Comparison of ENCODE assay signal across 10 cellular contexts in genomic region chr2:120108049-120108448, GRCh38.
DNase-seq lines count a peak whose midpoint lies in the region; TF ChIP-seq lines count a peak whose summit lies in the region.
"Had no signal": no experiment of that assay in that cellular context is flagged by ENCODE, and none has a peak within 500 bp of the region (broad histone marks: within the 10 kb centered on the region; RNA-seq: fewer than 3 reads in every experiment).

No MANE protein-coding gene starts in this region.

- peaks cover 0 to 9% (median 4%) of the 10 kb centered on the region in 4 donors for H3K36me3 ChIP-seq in esophagus muscularis mucosa
- no peaks in the 10 kb centered on the region for H3K36me3 ChIP-seq in prostate gland
- H3K36me3 ChIP-seq in testis (ENCODE audit: low read depth, missing control alignments): no peaks in the 10 kb centered on the region

- TF ChIP-seq CTCF in esophagus muscularis mucosa (IDR thresholded peaks at IDR 0.05): no peak
- TF ChIP-seq CTCF in prostate gland (IDR thresholded peaks at IDR 0.05): no peak
- TF ChIP-seq CTCF in testis (IDR thresholded peaks at IDR 0.05): no peak

- H3K27ac ChIP-seq in esophagus muscularis mucosa (replicated peaks in 1 of 4) (peak overlapping the region in 3 of 4 donors; percentile 41 to 59 (median 50)), prostate gland (no peak overlapping the region), testis (no peak overlapping the region)

- no peak for TF ChIP-seq EP300 in esophagus muscularis mucosa (IDR thresholded peaks at IDR 0.05)

- no peaks in the 10 kb centered on the region for H3K27me3 ChIP-seq in esophagus muscularis mucosa
- no peaks in the 10 kb centered on the region for H3K27me3 ChIP-seq in prostate gland (replicated peaks; ENCODE audit: insufficient read depth)
- H3K27me3 ChIP-seq in testis: no peaks in the 10 kb centered on the region

- no peak overlapping the region for H3K27ac Mint-ChIP-seq in activated naive CD8-positive, alpha-beta T cell treated with anti-CD3 and anti-CD28 coated beads for 36 hours

- H3K9me3 ChIP-seq in esophagus muscularis mucosa (no peaks in the 10 kb centered on the region), prostate gland (no peaks in the 10 kb centered on the region), testis (no peaks in the 10 kb centered on the region)

- H3K4me1 ChIP-seq in esophagus muscularis mucosa: peaks cover 25 to 30% (median 26%) of the 10 kb centered on the region in 4 donors
- H3K4me1 ChIP-seq in prostate gland (replicated peaks): no peaks in the 10 kb centered on the region
- H3K4me1 ChIP-seq in testis: no peaks in the 10 kb centered on the region

- H3K36me3 Mint-ChIP-seq in activated naive CD8-positive, alpha-beta T cell treated with anti-CD3 and anti-CD28 coated beads for 36 hours: peaks cover 12% of the 10 kb centered on the region

- H3K27me3 Mint-ChIP-seq in activated naive CD8-positive, alpha-beta T cell treated with anti-CD3 and anti-CD28 coated beads for 36 hours: no peaks in the 10 kb centered on the region

- H3K4me3 Mint-ChIP-seq in activated naive CD8-positive, alpha-beta T cell treated with anti-CD3 and anti-CD28 coated beads for 36 hours: no peak overlapping the region

- intact Hi-C loops in esophagus muscularis mucosa (cut with DNase I) (loop anchor here (10.0 kb wide), 1 partner anchor 207 kb away; no protein-coding TSS in a partner anchor), prostate gland (cut with DNase I) (loop anchor here (2.0 to 10.0 kb wide), 2 partner anchors 67 to 207 kb away; no protein-coding TSS in a partner anchor), testis (cut with DNase I; ENCODE audit: low total_unique reads) (no loop called here)

- peaks cover 4% of the 10 kb centered on the region for H3K9me3 Mint-ChIP-seq in activated naive CD8-positive, alpha-beta T cell treated with anti-CD3 and anti-CD28 coated beads for 36 hours

- no peak for TF ChIP-seq POLR2A in esophagus muscularis mucosa (IDR thresholded peaks at IDR 0.05; ENCODE audit: low read depth)
- no peak for TF ChIP-seq POLR2A in prostate gland (IDR thresholded peaks at IDR 0.05)
- TF ChIP-seq POLR2A in testis (IDR thresholded peaks at IDR 0.05): no peak

- no peak overlapping the region for H3K4me3 ChIP-seq in esophagus muscularis mucosa
- no peak overlapping the region for H3K4me3 ChIP-seq in prostate gland
- no peak overlapping the region for H3K4me3 ChIP-seq in testis

- peaks cover 21% of the 10 kb centered on the region for H3K4me1 Mint-ChIP-seq in activated naive CD8-positive, alpha-beta T cell treated with anti-CD3 and anti-CD28 coated beads for 36 hours

- DNase-seq in Daoy (ENCODE audit: low read depth) (peak; percentile 66), NCI-H446 treated with DMSO at 0.1 percent for 48 hours (lab: John Stamatoyannopoulos, UW) (peak; percentile 66), esophagus muscularis mucosa (ENCODE audit: extremely low spot score) (no peak), prostate gland (ENCODE audit: low spot score) (peak; percentile 89), testis (no peak), activated gamma-delta T cell treated with Interleukin-2 at 50 U/mL for 16 hours (no peak)
- DNase-seq in activated T-cell treated with anti-CD3 and anti-CD28 coated beads, Interleukin-2, amount 50 U/mL, for 1 hour: no peak
- no peak for DNase-seq in activated naive CD8-positive, alpha-beta T cell treated with anti-CD3 and anti-CD28 coated beads for 36 hours
- DNase-seq: stimulated activated CD4-positive, alpha-beta T cell treated with anti-CD3 and anti-CD28 coated beads, Interleukin-12 subunit alpha, Interleukin-12 subunit beta, amount 100 ng/mL, for 4 hours; T-helper 2 cell had no signal

Comparison
In these comparisons a context has a peak if more than half of its experiments do, and no peak if none do; other contexts are left out.
1. DNase-seq: peak in Daoy (single experiment), NCI-H446 treated with DMSO at 0.1 percent for 48 hours (single experiment) and prostate gland (single experiment); none in esophagus muscularis mucosa (single experiment), testis (single experiment), activated gamma-delta T cell treated with Interleukin-2 at 50 U/mL for 16 hours (single experiment), activated T-cell treated with anti-CD3 and anti-CD28 coated beads, Interleukin-2, amount 50 U/mL, for 1 hour (single experiment) and activated naive CD8-positive, alpha-beta T cell treated with anti-CD3 and anti-CD28 coated beads for 36 hours (single experiment).
2. H3K27ac ChIP-seq: peak in esophagus muscularis mucosa (3 of 4); none in prostate gland (0 of 2) and testis (0 of 2).